ENCODE assay signal across 19 cellular contexts in the genomic region with DNA sequence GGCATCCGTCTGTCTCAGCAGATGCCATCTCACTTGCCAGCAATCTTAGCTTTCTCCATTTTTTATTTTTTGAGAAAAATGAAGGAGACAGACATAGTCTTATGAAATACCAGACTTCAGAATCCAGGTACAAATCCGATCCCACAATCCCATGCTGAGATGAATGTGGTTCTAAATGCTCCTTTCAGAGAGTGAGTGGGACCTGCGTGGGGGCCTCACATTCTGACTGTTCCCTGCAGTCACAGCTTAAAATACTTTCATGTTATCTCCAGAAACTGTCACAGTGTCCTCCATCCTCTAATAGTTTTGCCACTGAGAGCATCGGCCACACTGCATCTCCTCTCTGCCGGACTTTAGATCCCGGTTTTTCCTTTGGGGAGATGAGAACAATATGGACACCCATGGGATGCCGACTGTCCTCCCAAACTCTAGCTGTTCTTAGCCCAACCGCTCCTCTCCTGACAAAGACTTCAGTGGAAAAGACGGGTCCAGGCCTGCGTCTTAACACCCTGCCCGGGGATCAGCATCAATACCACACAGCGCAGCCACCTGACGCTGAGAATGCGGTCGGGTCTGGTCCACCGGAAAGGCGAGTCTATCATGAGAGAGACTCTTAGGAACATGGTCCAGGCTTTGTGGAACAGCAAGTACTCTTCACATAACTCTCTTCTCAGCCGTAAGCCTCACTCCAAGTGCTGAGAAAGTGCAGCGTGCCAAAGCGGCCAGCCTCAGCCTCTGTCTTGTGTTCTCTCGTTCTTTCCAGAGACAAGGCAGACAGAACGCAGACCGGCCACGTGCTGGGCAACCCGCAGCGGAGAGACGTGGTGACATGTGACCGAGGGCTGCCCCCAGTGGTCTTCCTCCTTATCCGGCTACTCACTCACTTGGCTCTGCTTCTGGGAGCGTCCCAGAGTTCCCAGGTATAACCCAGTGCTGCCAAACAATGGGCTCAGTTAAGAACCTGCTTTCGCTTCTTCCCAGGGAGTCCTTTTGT. TPM values are rescaled to one million over a fixed set of nuclear protein-coding genes. Genes with fewer than 3 reads are reported as not detected.
DNase-seq lines count a peak whose midpoint lies in the region; ATAC-seq and TF ChIP-seq lines count a peak whose summit lies in the region.
"Had no signal": no experiment of that assay in that cellular context is flagged by ENCODE, and none has a peak within 500 bp of the region (broad histone marks: within the 10 kb centered on the region; RNA-seq: fewer than 3 reads in every experiment).

No MANE protein-coding gene starts in this region.

- TF ChIP-seq CTCF in heart left ventricle (IDR thresholded peaks at IDR 0.05), result no peak
- TF ChIP-seq CTCF in testis (IDR thresholded peaks at IDR 0.05), result no peak

- H3K4me1 ChIP-seq in heart left ventricle (no peaks in the 10 kb centered on the region), testis (no peaks in the 10 kb centered on the region)
- H3K4me1 ChIP-seq: HAP-1 had no signal

- intact Hi-C loops in cardiac septum (cut with DNase I) (no loop called here), heart left ventricle (cut with DNase I) (no loop called here), head of caudate nucleus (cut with DNase I) (no loop called here), posterior vena cava (cut with DNase I) (no loop called here), testis (cut with DNase I; ENCODE audit: low total_unique reads) (no loop called here)

- DNase-seq in cardiac septum (ENCODE audit: low spot score) (peak; percentile 64), heart left ventricle (no peak), head of caudate nucleus (peak in 32 of 42 donors; percentile 13 to 88 (median 58)), posterior vena cava (ENCODE audit: low spot score) (peak; percentile 76), DMS 273 (lab: John Stamatoyannopoulos, UW; ENCODE audit: unreplicated experiment) (no peak), testis (no peak)
- DNase-seq: DND-41, Kasumi-1, MG63, NCI-H1048, NCI-H1436, NCI-H2029, NCI-H524 treated with DMSO at 0.1 percent for 48 hours, PC-3, SJCRH30 had no signal

- ATAC-seq in heart left ventricle (no peak), GM18870 (IDR thresholded peaks at IDR 0.05; ENCODE audit: unreplicated experiment) (no peak)
- ATAC-seq: PC-3 had no signal

- H3K9me3 ChIP-seq in heart left ventricle, result no peaks in the 10 kb centered on the region
- no peaks in the 10 kb centered on the region for H3K9me3 ChIP-seq in testis
- H3K9me3 ChIP-seq: BLaER1 treated with 17β-estradiol and CSF1 and Interleukin-3, amounts not matched to agents 10 nM and 100 nM; HAP-1; MG63; SJCRH30 had no signal

- TF ChIP-seq POLR2A in heart left ventricle (IDR thresholded peaks at IDR 0.05) (no peak), testis (IDR thresholded peaks at IDR 0.05) (no peak)

- WGBS in heart left ventricle, 4 donors, result 86 to 89% (median 89%) methylated on average over 30 to 31 of the region's 31 CpGs
- WGBS in testis, 2 donors, result 84 to 86% methylated on average over 30 to 31 of the region's 31 CpGs

- H3K27ac ChIP-seq in heart left ventricle (no peak overlapping the region), testis (peak overlapping the region in 1 of 2 donors; percentile 17)
- H3K27ac ChIP-seq: BLaER1 treated with 17β-estradiol and CSF1 and Interleukin-3, amounts not matched to agents 10 nM and 100 nM; HL-60; SJCRH30 had no signal

- no peaks in the 10 kb centered on the region for H3K27me3 ChIP-seq in heart left ventricle
- no peaks in the 10 kb centered on the region for H3K27me3 ChIP-seq in testis
- H3K27me3 ChIP-seq: BLaER1 treated with 17β-estradiol and CSF1 and Interleukin-3, amounts not matched to agents 10 nM and 100 nM; MG63; SJCRH30 had no signal

- H3K36me3 ChIP-seq in heart left ventricle (peaks cover 0 to 100% (median 97%) of the 10 kb centered on the region in 9 donors), testis (ENCODE audit: low read depth, missing control alignments) (no peaks in the 10 kb centered on the region)
- H3K36me3 ChIP-seq: SJCRH30 had no signal

- H3K4me3 ChIP-seq in heart left ventricle (no peak overlapping the region), testis (no peak overlapping the region)
- H3K4me3 ChIP-seq: BLaER1 treated with 17β-estradiol and CSF1 and Interleukin-3, amounts not matched to agents 10 nM and 100 nM; HAP-1; MG63; SJCRH30 had no signal

RNA-seq across cellular contexts. Expression of a gene that starts 34.6 kb away (rescaled TPM):
- total RNA-seq in cardiac septum (12.8 TPM), heart left ventricle (10 to 100 TPM in 5 of 9 donors, 1 to 10 TPM in 4; 4.2 to 16.2 (median 11.2) TPM), posterior vena cava (10 to 100 TPM; 14.1 to 15.5 TPM), testis (10 to 100 TPM; 55.2 to 63.9 TPM)
- polyA plus RNA-seq in heart left ventricle (1 to 10 TPM; 8.5 TPM), testis (ENCODE audit: insufficient read depth, low read depth, low replicate concordance) (41.4 TPM)

Comparison
In these comparisons a context has a peak if more than half of its experiments do, and no peak if none do; other contexts are left out.
1. DNase-seq: peak in cardiac septum (single experiment), head of caudate nucleus (32 of 42) and posterior vena cava (single experiment); none in heart left ventricle (0 of 5), DMS 273 (single experiment) and testis (single experiment).